In genomic region chr5:4994994-4995393, GRCh38 we compare ENCODE assay signal across 19 cellular contexts.
DNase-seq lines count a peak whose midpoint lies in the region; ATAC-seq and TF ChIP-seq lines count a peak whose summit lies in the region.
"Had no signal": no experiment of that assay in that cellular context is flagged by ENCODE, and none has a peak within 500 bp of the region (broad histone marks: within the 10 kb centered on the region; RNA-seq: fewer than 3 reads in every experiment).

No MANE protein-coding gene starts in this region.

- TF ChIP-seq CTCF in choroid plexus epithelial cell (conservative IDR thresholded peaks at IDR 0.05; ENCODE audit: low read depth, low read length) (no peak), omental fat pad (IDR thresholded peaks at IDR 0.05) (no peak)

- ATAC-seq in omental fat pad (ENCODE audit: low FRiP score): peak; percentile 94
- ATAC-seq in GM21390 (IDR thresholded peaks at IDR 0.05; ENCODE audit: unreplicated experiment): no peak
- ATAC-seq: effector memory CD8-positive, alpha-beta T cell; HCT116; heart right ventricle; left lobe of liver; naive thymus-derived CD4-positive, alpha-beta T cell had no signal

- H3K27ac ChIP-seq in substantia nigra (ENCODE audit: low read depth, low read length, poor library complexity, severe bottlenecking): no peak overlapping the region
- H3K27ac ChIP-seq: ascending aorta, heart right ventricle, RWPE1 had no signal

- peak; percentile 75 for DNase-seq in EL
- peak; percentile 75 for DNase-seq in NCI-H128 (lab: John Stamatoyannopoulos, UW; ENCODE audit: unreplicated experiment)
- DNase-seq in choroid plexus epithelial cell (ENCODE audit: low read depth): peak; percentile 8
- no peak for DNase-seq in omental fat pad (ENCODE audit: low spot score)
- DNase-seq in substantia nigra (lab: John Stamatoyannopoulos, UW): no peak
- DNase-seq in NCI-H2081 treated with DMSO at 0.1 percent for 48 hours (lab: John Stamatoyannopoulos, UW): no peak
- DNase-seq: activated CD4-positive, alpha-beta memory T cell treated with anti-CD3 and anti-CD28 coated beads, Interleukin-2, amount 10 ng/mL, durations not matched to agents 7 days and 5 days; COR-L47; effector memory CD8-positive, alpha-beta T cell; heart right ventricle; naive thymus-derived CD4-positive, alpha-beta T cell; NCI-H510A treated with DMSO at 0.1 percent for 48 hours; right cardiac atrium; T-helper 9 cell had no signal

- no peak overlapping the region for H3K4me3 ChIP-seq in choroid plexus epithelial cell (ENCODE audit: low read depth, low read length)
- H3K4me3 ChIP-seq: ascending aorta, heart right ventricle had no signal

Comparison
In these comparisons a context has a peak if more than half of its experiments do, and no peak if none do; other contexts are left out.
1. DNase-seq: peak in EL (single experiment), NCI-H128 (single experiment) and choroid plexus epithelial cell (single experiment); none in omental fat pad (single experiment), substantia nigra (0 of 49) and NCI-H2081 treated with DMSO at 0.1 percent for 48 hours (single experiment).